In the genomic region with DNA sequence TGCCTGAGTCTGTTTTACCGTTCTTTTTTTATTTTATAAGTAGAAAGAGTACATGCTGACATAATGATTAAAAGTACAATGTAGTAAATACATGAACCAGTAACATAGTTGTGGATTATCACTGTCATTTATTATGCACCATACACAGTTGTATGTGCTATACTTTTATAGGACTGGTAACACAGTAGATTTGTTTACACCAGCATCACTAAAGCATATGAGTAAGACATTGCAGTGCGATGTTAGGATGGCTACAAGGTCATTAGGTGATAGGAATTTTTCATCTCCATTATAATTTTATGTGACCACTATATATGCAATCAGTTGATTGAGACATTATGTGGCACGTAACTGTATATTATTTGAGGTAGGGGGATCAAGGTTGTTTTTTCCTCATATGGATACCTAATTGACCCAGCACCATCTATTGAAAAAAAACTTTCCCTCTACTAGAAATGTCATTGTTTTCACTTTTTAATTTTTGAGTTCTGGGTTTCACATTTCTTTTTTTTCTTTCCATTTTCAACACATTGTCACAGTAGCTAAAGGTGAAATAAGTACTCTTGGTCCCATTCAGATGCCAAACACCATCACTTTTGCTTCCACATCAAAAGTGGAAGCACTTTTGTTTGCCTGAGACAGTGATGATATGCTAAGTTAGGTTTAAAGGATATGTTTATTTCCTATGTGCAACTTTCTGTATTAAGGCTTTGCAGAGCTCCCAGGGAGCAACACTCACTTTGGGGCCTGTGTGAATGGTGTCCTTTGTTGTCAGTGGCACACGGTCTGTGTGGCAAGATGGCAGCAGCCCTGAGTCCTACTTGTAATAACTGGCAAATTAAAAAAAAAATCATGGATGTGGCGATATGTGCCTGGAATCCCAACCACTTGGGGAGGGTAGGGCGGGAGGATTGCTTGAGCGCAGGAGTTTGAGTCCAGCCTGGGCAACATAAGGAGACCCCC, we compare ENCODE assay signal across 1 cellular context.
TF ChIP-seq lines count a peak whose summit lies in the region.

No MANE protein-coding gene starts in this region.

TF ChIP-seq in WTC11, 78 proteins besides CTCF, POLR2A, EP300 and RAD21 (continued from another document):
- TF ChIP-seq, protein P1, sequence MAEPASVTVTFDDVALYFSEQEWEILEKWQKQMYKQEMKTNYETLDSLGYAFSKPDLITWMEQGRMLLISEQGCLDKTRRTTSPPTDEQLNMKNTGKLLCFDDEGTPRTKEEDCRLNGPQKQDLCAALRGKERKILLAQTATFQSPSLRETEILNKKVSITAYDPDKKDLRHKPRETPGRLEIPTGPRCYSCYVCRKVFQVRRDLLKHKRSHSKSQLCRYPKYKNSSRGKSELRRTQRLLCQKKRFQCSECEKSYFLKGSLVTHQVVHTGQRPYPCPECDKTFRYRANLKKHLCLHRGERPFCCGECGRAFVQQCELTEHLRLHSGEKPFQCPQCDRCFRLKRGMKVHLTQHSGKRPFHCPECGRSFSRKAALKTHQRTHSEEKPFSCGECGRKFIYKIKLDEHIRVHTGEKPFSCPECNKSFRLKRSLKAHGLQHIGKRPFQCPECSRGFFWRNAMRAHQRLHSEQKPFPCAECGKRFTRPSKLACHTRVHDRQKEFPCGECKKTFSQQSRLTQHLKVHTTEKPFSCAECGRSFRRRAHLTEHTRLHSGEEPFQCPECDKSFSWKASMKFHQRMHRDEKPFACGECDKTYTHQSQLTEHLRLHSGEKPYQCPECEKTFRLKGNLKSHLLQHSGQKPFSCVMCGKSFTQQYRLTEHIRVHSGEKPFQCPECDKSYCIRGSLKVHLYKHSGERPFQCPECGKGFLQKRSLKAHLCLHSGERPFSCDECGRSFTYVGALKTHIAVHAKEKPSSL (CRISPR knock-in tag; conservative IDR thresholded peaks at IDR 0.05) = no peak
- TF ChIP-seq, protein P2, sequence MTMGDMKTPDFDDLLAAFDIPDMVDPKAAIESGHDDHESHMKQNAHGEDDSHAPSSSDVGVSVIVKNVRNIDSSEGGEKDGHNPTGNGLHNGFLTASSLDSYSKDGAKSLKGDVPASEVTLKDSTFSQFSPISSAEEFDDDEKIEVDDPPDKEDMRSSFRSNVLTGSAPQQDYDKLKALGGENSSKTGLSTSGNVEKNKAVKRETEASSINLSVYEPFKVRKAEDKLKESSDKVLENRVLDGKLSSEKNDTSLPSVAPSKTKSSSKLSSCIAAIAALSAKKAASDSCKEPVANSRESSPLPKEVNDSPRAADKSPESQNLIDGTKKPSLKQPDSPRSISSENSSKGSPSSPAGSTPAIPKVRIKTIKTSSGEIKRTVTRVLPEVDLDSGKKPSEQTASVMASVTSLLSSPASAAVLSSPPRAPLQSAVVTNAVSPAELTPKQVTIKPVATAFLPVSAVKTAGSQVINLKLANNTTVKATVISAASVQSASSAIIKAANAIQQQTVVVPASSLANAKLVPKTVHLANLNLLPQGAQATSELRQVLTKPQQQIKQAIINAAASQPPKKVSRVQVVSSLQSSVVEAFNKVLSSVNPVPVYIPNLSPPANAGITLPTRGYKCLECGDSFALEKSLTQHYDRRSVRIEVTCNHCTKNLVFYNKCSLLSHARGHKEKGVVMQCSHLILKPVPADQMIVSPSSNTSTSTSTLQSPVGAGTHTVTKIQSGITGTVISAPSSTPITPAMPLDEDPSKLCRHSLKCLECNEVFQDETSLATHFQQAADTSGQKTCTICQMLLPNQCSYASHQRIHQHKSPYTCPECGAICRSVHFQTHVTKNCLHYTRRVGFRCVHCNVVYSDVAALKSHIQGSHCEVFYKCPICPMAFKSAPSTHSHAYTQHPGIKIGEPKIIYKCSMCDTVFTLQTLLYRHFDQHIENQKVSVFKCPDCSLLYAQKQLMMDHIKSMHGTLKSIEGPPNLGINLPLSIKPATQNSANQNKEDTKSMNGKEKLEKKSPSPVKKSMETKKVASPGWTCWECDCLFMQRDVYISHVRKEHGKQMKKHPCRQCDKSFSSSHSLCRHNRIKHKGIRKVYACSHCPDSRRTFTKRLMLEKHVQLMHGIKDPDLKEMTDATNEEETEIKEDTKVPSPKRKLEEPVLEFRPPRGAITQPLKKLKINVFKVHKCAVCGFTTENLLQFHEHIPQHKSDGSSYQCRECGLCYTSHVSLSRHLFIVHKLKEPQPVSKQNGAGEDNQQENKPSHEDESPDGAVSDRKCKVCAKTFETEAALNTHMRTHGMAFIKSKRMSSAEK (CRISPR knock-in tag; IDR thresholded peaks at IDR 0.05; ENCODE audit: borderline replicate concordance) = no peak
- TF ChIP-seq, protein P3, sequence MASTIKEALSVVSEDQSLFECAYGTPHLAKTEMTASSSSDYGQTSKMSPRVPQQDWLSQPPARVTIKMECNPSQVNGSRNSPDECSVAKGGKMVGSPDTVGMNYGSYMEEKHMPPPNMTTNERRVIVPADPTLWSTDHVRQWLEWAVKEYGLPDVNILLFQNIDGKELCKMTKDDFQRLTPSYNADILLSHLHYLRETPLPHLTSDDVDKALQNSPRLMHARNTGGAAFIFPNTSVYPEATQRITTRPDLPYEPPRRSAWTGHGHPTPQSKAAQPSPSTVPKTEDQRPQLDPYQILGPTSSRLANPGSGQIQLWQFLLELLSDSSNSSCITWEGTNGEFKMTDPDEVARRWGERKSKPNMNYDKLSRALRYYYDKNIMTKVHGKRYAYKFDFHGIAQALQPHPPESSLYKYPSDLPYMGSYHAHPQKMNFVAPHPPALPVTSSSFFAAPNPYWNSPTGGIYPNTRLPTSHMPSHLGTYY (CRISPR knock-in tag; IDR thresholded peaks at IDR 0.05) = no peak
- TF ChIP-seq ZNF317 (CRISPR knock-in tag; IDR thresholded peaks at IDR 0.05; ENCODE audit: borderline replicate concordance, low read depth) = no peak
- TF ChIP-seq MYBL2 (CRISPR knock-in tag; IDR thresholded peaks at IDR 0.05) = no peak
- no peak for TF ChIP-seq CREB1 (CRISPR knock-in tag; IDR thresholded peaks at IDR 0.05)
- TF ChIP-seq TCF7 (CRISPR knock-in tag; IDR thresholded peaks at IDR 0.05; ENCODE audit: low read depth) = no peak
TF ChIP-seq in WTC11: peak in this region for 0.
